Comparison of ENCODE assay signal across 8 cellular contexts in the genomic region with DNA sequence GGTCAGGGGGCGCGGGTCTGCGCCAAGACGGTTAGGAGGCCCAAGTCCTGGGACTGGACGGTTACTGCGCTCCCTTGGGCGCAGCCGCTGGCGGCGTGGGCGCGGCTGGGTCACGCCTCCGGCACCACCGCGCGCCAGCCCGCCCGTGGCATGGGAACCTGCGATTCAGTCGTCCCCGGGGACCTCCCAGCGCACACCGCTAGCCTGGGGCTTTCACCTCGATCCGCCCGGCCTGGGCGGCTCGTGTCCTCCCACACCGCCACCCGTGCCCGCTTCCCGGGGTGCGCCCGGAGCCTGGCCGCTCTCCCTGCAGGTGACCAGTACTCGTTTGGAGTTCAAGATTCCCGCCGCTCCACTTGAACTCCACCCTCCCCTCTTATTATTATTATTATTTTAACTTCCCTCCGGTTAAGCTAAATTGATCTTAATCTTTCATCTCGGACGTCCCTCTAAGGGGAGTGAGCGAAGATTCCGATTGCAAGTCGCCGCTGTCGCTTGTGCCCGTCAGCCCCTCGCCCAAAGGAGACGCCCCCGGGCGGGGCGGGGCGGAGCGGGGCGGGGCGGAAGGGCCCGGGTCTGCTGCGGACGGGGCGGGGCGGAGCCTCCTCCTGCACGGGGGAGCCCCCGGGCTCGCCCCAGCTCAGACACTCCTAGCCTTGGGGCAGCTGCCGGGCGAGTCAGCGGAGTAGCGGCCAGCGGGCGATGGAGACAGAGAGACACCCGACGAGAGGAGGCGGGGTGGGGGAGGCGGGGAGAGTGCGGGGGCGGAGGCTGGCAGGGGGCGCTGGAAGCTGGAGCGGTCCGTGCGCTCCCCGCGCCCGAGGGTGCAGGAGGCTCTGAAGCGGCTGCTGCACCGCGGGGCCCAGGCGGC. TPM values are rescaled to one million over a fixed set of nuclear protein-coding genes. Genes with fewer than 3 reads are reported as not detected.
DNase-seq lines count a peak whose midpoint lies in the region; ATAC-seq and TF ChIP-seq lines count a peak whose summit lies in the region.

TSS of gene KCNMB4 (plus strand) at position 643 of the 871 bp plus-strand sequence. CDS start 445 bp downstream, outside the sequence.

- H3K79me2 ChIP-seq in OCI-LY3 (ENCODE audit: low read length): peaks cover 4% of the 10 kb centered on the region; the same call in 1 of the 2 replicates

- peak; percentile 51 for DNase-seq in CD14-positive monocyte (ENCODE audit: low spot score)
- DNase-seq in activated T-cell treated with anti-CD3 and anti-CD28 coated beads for 48 hours (ENCODE audit: low read depth): peak; percentile 76
- peak; percentile 37 to 82 (median 67) for DNase-seq in naive thymus-derived CD8-positive, alpha-beta T cell
- peak; percentile 83 for DNase-seq in stimulated activated naive CD8-positive, alpha-beta T cell treated with anti-CD3 and anti-CD28 coated beads, Interleukin-15, Interleukin-2, amounts not matched to agents 100 U/mL and 50 U/mL, for 24 hours

- peaks cover 2 to 9% of the 10 kb centered on the region in 2 donors for H3K36me3 Mint-ChIP-seq in CD14-positive monocyte
- no peaks in the 10 kb centered on the region for H3K36me3 Mint-ChIP-seq in naive thymus-derived CD8-positive, alpha-beta T cell

- peak within 1 kb of the TSS; percentile 86 to 96 for H3K4me3 Mint-ChIP-seq in CD14-positive monocyte
- H3K4me3 Mint-ChIP-seq in naive thymus-derived CD8-positive, alpha-beta T cell: peak within 1 kb of the TSS; percentile 92 to 100 (median 95)

- peaks cover 16% of the 10 kb centered on the region for H3K27me3 ChIP-seq in OCI-LY3 (ENCODE audit: low read depth, low read length)

- H3K9ac ChIP-seq in OCI-LY3 (ENCODE audit: low read length): peak within 1 kb of the TSS; percentile 74

- TF ChIP-seq CTCF in CD14-positive monocyte (IDR thresholded peaks at IDR 0.05) (no peak), OCI-LY3 (IDR thresholded peaks at IDR 0.05; ENCODE audit: low read depth, low read length) (no peak)

- H3K27me3 Mint-ChIP-seq in CD14-positive monocyte (ENCODE audit: low read depth in 3 of 3): peaks cover 42 to 60% (median 56%) of the 10 kb centered on the region in 3 donors
- peaks cover 0 to 4% (median 0%) of the 10 kb centered on the region in 5 donors for H3K27me3 Mint-ChIP-seq in naive thymus-derived CD8-positive, alpha-beta T cell

- no peaks in the 10 kb centered on the region for H3K36me3 ChIP-seq in OCI-LY3 (replicated peaks; ENCODE audit: low read depth, low read length)

- POLR2A ChIA-PET in naive thymus-derived CD8-positive, alpha-beta T cell (lab: Charles Lee): interaction anchor here (0.9 to 2.7 kb wide), 6 partner anchors 9 to 1036 kb away, joined by 3 to 18 read pairs (median 6); partner anchors contain the start of gene CNOT2

- no peaks in the 10 kb centered on the region for H4K20me1 ChIP-seq in OCI-LY3 (ENCODE audit: insufficient read depth, low read length)

- H3K4me2 ChIP-seq in OCI-LY3 (ENCODE audit: low read length): peak within 1 kb of the TSS; percentile 97

- H2AFZ ChIP-seq in OCI-LY3 (ENCODE audit: low read depth, low read length): peak within 1 kb of the TSS; percentile 62

- H3K4me3 ChIP-seq in OCI-LY3 (ENCODE audit: low read length): peak within 1 kb of the TSS; percentile 98

- peaks cover 0 to 11% (median 2%) of the 10 kb centered on the region in 7 donors for H3K9me3 Mint-ChIP-seq in CD14-positive monocyte
- no peaks in the 10 kb centered on the region for H3K9me3 Mint-ChIP-seq in naive thymus-derived CD8-positive, alpha-beta T cell

- intact Hi-C loops in CD14-positive monocyte (cut with micrococcal nuclease): no loop called here

- H3K27ac Mint-ChIP-seq in CD14-positive monocyte: peak within 1 kb of the TSS in 1 of 7 donors; percentile 50
- peak within 1 kb of the TSS; percentile 84 to 95 (median 92) for H3K27ac Mint-ChIP-seq in naive thymus-derived CD8-positive, alpha-beta T cell

- H3K27ac ChIP-seq in OCI-LY3 (ENCODE audit: low read length): no peak within 1 kb of the TSS

- H3K4me1 Mint-ChIP-seq in CD14-positive monocyte: peaks cover 26% of the 10 kb centered on the region
- peaks cover 7 to 34% (median 28%) of the 10 kb centered on the region in 4 donors for H3K4me1 Mint-ChIP-seq in naive thymus-derived CD8-positive, alpha-beta T cell

- peaks cover 34% of the 10 kb centered on the region for H3K4me1 ChIP-seq in OCI-LY3 (ENCODE audit: low read length)

- ATAC-seq in GM19455 (IDR thresholded peaks at IDR 0.05; ENCODE audit: unreplicated experiment): peak; percentile 86
- ATAC-seq in HG03558 (IDR thresholded peaks at IDR 0.05; ENCODE audit: extremely low read depth, unreplicated experiment): peak; percentile 63
- peak; percentile 72 for ATAC-seq in esophagus mucosa
- ATAC-seq in naive thymus-derived CD8-positive, alpha-beta T cell: peak; percentile 65 to 71
- ATAC-seq in stimulated activated naive CD8-positive, alpha-beta T cell treated with anti-CD3 and anti-CD28 coated beads, Interleukin-15, Interleukin-2, amounts not matched to agents 100 U/mL and 50 U/mL, for 24 hours: peak; percentile 92

- no peaks in the 10 kb centered on the region for H3K9me3 ChIP-seq in OCI-LY3 (ENCODE audit: insufficient read depth, low read length)

RNA-seq across cellular contexts. Expression of gene KCNMB4, which starts in this region (rescaled TPM):
- under 1 TPM; 0.23 to 0.41 TPM for polyA plus RNA-seq in CD14-positive monocyte
- total RNA-seq in esophagus mucosa: 0.76 TPM
- 1 to 10 TPM; 2.6 to 3.2 TPM for total RNA-seq in naive thymus-derived CD8-positive, alpha-beta T cell
- 1 to 10 TPM in 2 of 3 donors, under 1 TPM in 1; 0.64 to 1.8 (median 1.3) TPM for polyA plus RNA-seq in naive thymus-derived CD8-positive, alpha-beta T cell

Comparison
In these comparisons a context has a peak if more than half of its experiments do, and no peak if none do; other contexts are left out.
1. Peak in DNase-seq in CD14-positive monocyte; RNA of the gene not detected or under 1 TPM.
2. Peak in ATAC-seq in esophagus mucosa; RNA of the gene not detected or under 1 TPM.